ENCODE assay signal across 10 cellular contexts in genomic region chr11:48028909-48029685, GRCh38. TPM values are rescaled to one million over a fixed set of nuclear protein-coding genes. Genes with fewer than 3 reads are reported as not detected.
DNase-seq lines count a peak whose midpoint lies in the region; ATAC-seq and TF ChIP-seq lines count a peak whose summit lies in the region.
"Had no signal": no experiment of that assay in that cellular context is flagged by ENCODE, and none has a peak within 500 bp of the region (broad histone marks: within the 10 kb centered on the region; RNA-seq: fewer than 3 reads in every experiment).

No MANE protein-coding gene starts in this region.

- peaks cover 43% of the 10 kb centered on the region for H3K4me1 Mint-ChIP-seq in osteocyte (ENCODE audit: unreplicated experiment)

- H3K79me2 ChIP-seq in GM23248 (ENCODE audit: insufficient read depth): peaks cover 98% of the 10 kb centered on the region

- no peak overlapping the region for H2AFZ ChIP-seq in GM23248

- no peak for TF ChIP-seq CTCF in osteocyte (IDR thresholded peaks at IDR 0.05)

- no peaks in the 10 kb centered on the region; the same call in 1 of the 2 replicates for H3K4me1 ChIP-seq in GM23248 (ENCODE audit: insufficient read depth)

- H3K9me3 ChIP-seq in GM23248 (ENCODE audit: low read depth): no peaks in the 10 kb centered on the region
- H3K9me3 ChIP-seq: pancreas had no signal

- DNase-seq in GM23248 (peak; percentile 27), RKO (ENCODE audit: low spot score) (peak; percentile 15), dermis blood vessel endothelial cell (peak; percentile 44), osteocyte (ENCODE audit: extremely low spot score, unreplicated experiment) (no peak), HCEC 1CT (no peak), NCI-H187 treated with DMSO at 0.1 percent for 48 hours (lab: John Stamatoyannopoulos, UW) (no peak)
- DNase-seq: EL, NCI-H187 had no signal

- no peaks in the 10 kb centered on the region for H4K20me1 ChIP-seq in GM23248 (ENCODE audit: insufficient read depth)

- no peaks in the 10 kb centered on the region for H3K9me2 ChIP-seq in GM23248 (ENCODE audit: insufficient read depth)

- ATAC-seq in HG02970 (IDR thresholded peaks at IDR 0.05; ENCODE audit: low FRiP score, unreplicated experiment): no peak

- no peaks in the 10 kb centered on the region for H3K36me3 ChIP-seq in GM23248 (ENCODE audit: low read depth)
- H3K36me3 ChIP-seq: pancreas had no signal

- no peak overlapping the region for H3K27ac ChIP-seq in GM23248
- H3K27ac ChIP-seq: pancreas had no signal

- in situ Hi-C loops in GM23248 (cut with MboI): no loop called here

- H3K36me3 Mint-ChIP-seq in osteocyte (ENCODE audit: unreplicated experiment): peaks cover 4% of the 10 kb centered on the region

- no peaks in the 10 kb centered on the region for H3K27me3 ChIP-seq in GM23248 (replicated peaks; ENCODE audit: insufficient read depth)
- H3K27me3 ChIP-seq: pancreas had no signal

- no peak overlapping the region for H3K4me2 ChIP-seq in GM23248 (ENCODE audit: unreplicated experiment)

- H3K9me3 Mint-ChIP-seq in osteocyte (ENCODE audit: unreplicated experiment): no peaks in the 10 kb centered on the region

- no peak overlapping the region for H3K4me3 ChIP-seq in GM23248
- H3K4me3 ChIP-seq: pancreas had no signal

- 81 to 84% methylated on average over 7 of the region's 7 CpGs for WGBS in GM23248 (ENCODE audit: low coverage in 1 of 2, low lambda C conversion rate in 2 of 2, missing lambda C conversion rate in 2 of 2), 2 experiments

- no peak overlapping the region for H3K4me3 Mint-ChIP-seq in osteocyte (ENCODE audit: unreplicated experiment)

- no peak overlapping the region for H3K9ac ChIP-seq in GM23248

- no peaks in the 10 kb centered on the region for H3K27me3 Mint-ChIP-seq in osteocyte (ENCODE audit: unreplicated experiment)

- H3F3A ChIP-seq in GM23248 (ENCODE audit: insufficient read depth): no peaks in the 10 kb centered on the region

- peak overlapping the region; percentile 40 for H3K27ac Mint-ChIP-seq in osteocyte (ENCODE audit: unreplicated experiment)

RNA-seq across cellular contexts. Expression of gene PTPRJ, which starts 48.7 kb away (rescaled TPM):
- 9.5 and 10.0 TPM in 2 replicates for total RNA-seq in GM23248 (2014; rRNA removed; shearing (Covaris generic))
- 4.1 and 4.5 TPM in 2 replicates for polyA plus RNA-seq in GM23248 (2016; fragmentation: Nextera tagmentation; extraction: Ambion mirVana)
- 0.60 and 1.4 TPM in 2 replicates for total RNA-seq in dermis blood vessel endothelial cell
- 16.6 and 18.6 TPM in 2 replicates for total RNA-seq in osteocyte

Comparison
In these comparisons a context has a peak if more than half of its experiments do, and no peak if none do; other contexts are left out.
1. DNase-seq: peak in GM23248 (single experiment), RKO (single experiment) and dermis blood vessel endothelial cell (single experiment); none in osteocyte (single experiment), HCEC 1CT (single experiment) and NCI-H187 treated with DMSO at 0.1 percent for 48 hours (single experiment).